In genomic region chr21:37631319-37632117, GRCh38 we compare ENCODE assay signal across 1 cellular context.
A peak's percentile ranks its signal among the peaks of the same experiment; 100 is the strongest.
TF ChIP-seq lines count a peak whose summit lies in the region.

No MANE protein-coding gene starts in this region.

TF ChIP-seq in GM12878, 131 proteins besides CTCF, POLR2A, EP300 and RAD21 (continued from another document and continues in another):
- no peak for TF ChIP-seq SUPT20H (IDR thresholded peaks at IDR 0.05; ENCODE audit: borderline replicate concordance, control insufficient read depth, low read depth, low read length)
- no peak for TF ChIP-seq ZBTB4 (CRISPR knock-in tag; IDR thresholded peaks at IDR 0.05)
- TF ChIP-seq SREBF2 (IDR thresholded peaks at IDR 0.05; ENCODE audit: low read length) = no peak
- no peak for TF ChIP-seq ATF3 (IDR thresholded peaks at IDR 0.05; ENCODE audit: borderline replicate concordance, extremely low read depth, low read depth, low read length)
- no peak for TF ChIP-seq ASH2L (IDR thresholded peaks at IDR 0.05; ENCODE audit: borderline replicate concordance, low read depth)
- TF ChIP-seq ZNF622 (IDR thresholded peaks at IDR 0.05) = no peak
- no peak for TF ChIP-seq STAT3 (IDR thresholded peaks at IDR 0.05; ENCODE audit: low read depth, low read length)
- TF ChIP-seq BRCA1 (IDR thresholded peaks at IDR 0.05; ENCODE audit: low read depth, low read length) = no peak
- TF ChIP-seq CEBPB (IDR thresholded peaks at IDR 0.05; ENCODE audit: borderline replicate concordance in 1 of 2, low read depth in 2 of 2, low read length in 2 of 2) = no peak
- TF ChIP-seq NBN (IDR thresholded peaks at IDR 0.05) = peak; percentile 79; the same call in 1 of the 2 replicates
- TF ChIP-seq KLF5 (IDR thresholded peaks at IDR 0.05; ENCODE audit: partially characterized antibody) = no peak
- no peak for TF ChIP-seq CREB1 (IDR thresholded peaks at IDR 0.05; ENCODE audit: low read depth)
- no peak for TF ChIP-seq MYC (IDR thresholded peaks at IDR 0.05; ENCODE audit: insufficient read depth, insufficient read length, insufficient replicate concordance, low read length, severe bottlenecking)
- no peak for TF ChIP-seq JUND (IDR thresholded peaks at IDR 0.05; ENCODE audit: low read depth, low read length)
- TF ChIP-seq RUNX3 (IDR thresholded peaks at IDR 0.05; ENCODE audit: low read length) = peak; percentile 76
- TF ChIP-seq TCF3 (IDR thresholded peaks at IDR 0.05; ENCODE audit: borderline replicate concordance, insufficient read depth, low read depth, low read length) = 0 out of 2 replicates have a peak, but pooled peaks have one; percentile 46
- TF ChIP-seq RAD51 (IDR thresholded peaks at IDR 0.05) = no peak
- no peak for TF ChIP-seq NR2C2 (IDR thresholded peaks at IDR 0.05; ENCODE audit: borderline replicate concordance, control insufficient read depth, insufficient read length, low read depth)
- no peak for TF ChIP-seq NR2C1 (IDR thresholded peaks at IDR 0.05)
- TF ChIP-seq PAX5 (IDR thresholded peaks at IDR 0.05; ENCODE audit: borderline replicate concordance, low read depth, low read length) = no peak
- TF ChIP-seq ZBTB11 (CRISPR knock-in tag; IDR thresholded peaks at IDR 0.05) = no peak
- no peak for TF ChIP-seq POLR2AphosphoS2 (IDR thresholded peaks at IDR 0.05; ENCODE audit: low read depth, low read length)
- TF ChIP-seq NFYA (IDR thresholded peaks at IDR 0.05; ENCODE audit: borderline replicate concordance, low read depth, low read length) = no peak
- TF ChIP-seq SMAD1 (IDR thresholded peaks at IDR 0.05; ENCODE audit: low read depth, partially characterized antibody) = no peak
- TF ChIP-seq TARDBP (IDR thresholded peaks at IDR 0.05; ENCODE audit: borderline replicate concordance) = no peak
- TF ChIP-seq SRF (IDR thresholded peaks at IDR 0.05; ENCODE audit: low read depth in 2 of 2, low read length in 2 of 2) = no peak
- TF ChIP-seq RB1 (IDR thresholded peaks at IDR 0.05; ENCODE audit: borderline replicate concordance) = no peak
- peak; percentile 95 to 98 for TF ChIP-seq IKZF2 (IDR thresholded peaks at IDR 0.05)
- TF ChIP-seq E4F1 (IDR thresholded peaks at IDR 0.05; ENCODE audit: borderline replicate concordance, partially characterized antibody) = no peak
- TF ChIP-seq HCFC1 (IDR thresholded peaks at IDR 0.05; ENCODE audit: low read length) = no peak
- no peak for TF ChIP-seq KAT2A (conservative IDR thresholded peaks at IDR 0.05; ENCODE audit: control insufficient read depth, low read depth, low read length)
- TF ChIP-seq SMAD5 (IDR thresholded peaks at IDR 0.05; ENCODE audit: low read depth) = no peak
- no peak for TF ChIP-seq ZBTB33 (IDR thresholded peaks at IDR 0.05)
- no peak for TF ChIP-seq TCF7 (IDR thresholded peaks at IDR 0.05; ENCODE audit: borderline replicate concordance)
- no peak for TF ChIP-seq PBX3 (IDR thresholded peaks at IDR 0.05; ENCODE audit: insufficient replicate concordance, low read depth, low read length)
- TF ChIP-seq CREM (IDR thresholded peaks at IDR 0.05; ENCODE audit: low read depth) = peak; percentile 47; the same call in 1 of the 2 replicates
- no peak; the same call in 2 of the 3 replicates for TF ChIP-seq POU2F2 (IDR thresholded peaks at IDR 0.05; ENCODE audit: borderline replicate concordance, low read depth, low read length)
- TF ChIP-seq SKIL (IDR thresholded peaks at IDR 0.05; ENCODE audit: low read depth, poor library complexity, severe bottlenecking) = peak; percentile 34
- peak; percentile 50; the same call in 1 of the 2 replicates for TF ChIP-seq NFIC (IDR thresholded peaks at IDR 0.05; ENCODE audit: low read depth, low read length)
- no peak for TF ChIP-seq ZNF384 (IDR thresholded peaks at IDR 0.05; ENCODE audit: borderline replicate concordance, low read depth, low read length)
- no peak for TF ChIP-seq CHD4 (IDR thresholded peaks at IDR 0.05)
- TF ChIP-seq EGR1 (IDR thresholded peaks at IDR 0.05; ENCODE audit: borderline replicate concordance in 1 of 2, low read depth in 2 of 2, low read length in 2 of 2) = no peak
- no peak for TF ChIP-seq E2F4 (IDR thresholded peaks at IDR 0.05; ENCODE audit: low read depth, low read length)
- no peak for TF ChIP-seq BCL3 (IDR thresholded peaks at IDR 0.05; ENCODE audit: borderline replicate concordance, insufficient read depth, low read depth, low read length, poor library complexity, severe bottlenecking)
- no peak; the same call in none of the 2 replicates for TF ChIP-seq SPI1 (IDR thresholded peaks at IDR 0.05; ENCODE audit: borderline replicate concordance, insufficient read depth, low read depth, low read length)
- 0 out of 2 replicates have a peak, but pooled peaks have one; percentile 9 for TF ChIP-seq YY1 (IDR thresholded peaks at IDR 0.05; ENCODE audit: low read depth, low read length)
- peak; percentile 82 for TF ChIP-seq TCF12 (IDR thresholded peaks at IDR 0.05; ENCODE audit: low read depth, low read length)
- TF ChIP-seq LARP7 (IDR thresholded peaks at IDR 0.05) = no peak
